ENCODE assay signal across 1 cellular context in the genomic region with DNA sequence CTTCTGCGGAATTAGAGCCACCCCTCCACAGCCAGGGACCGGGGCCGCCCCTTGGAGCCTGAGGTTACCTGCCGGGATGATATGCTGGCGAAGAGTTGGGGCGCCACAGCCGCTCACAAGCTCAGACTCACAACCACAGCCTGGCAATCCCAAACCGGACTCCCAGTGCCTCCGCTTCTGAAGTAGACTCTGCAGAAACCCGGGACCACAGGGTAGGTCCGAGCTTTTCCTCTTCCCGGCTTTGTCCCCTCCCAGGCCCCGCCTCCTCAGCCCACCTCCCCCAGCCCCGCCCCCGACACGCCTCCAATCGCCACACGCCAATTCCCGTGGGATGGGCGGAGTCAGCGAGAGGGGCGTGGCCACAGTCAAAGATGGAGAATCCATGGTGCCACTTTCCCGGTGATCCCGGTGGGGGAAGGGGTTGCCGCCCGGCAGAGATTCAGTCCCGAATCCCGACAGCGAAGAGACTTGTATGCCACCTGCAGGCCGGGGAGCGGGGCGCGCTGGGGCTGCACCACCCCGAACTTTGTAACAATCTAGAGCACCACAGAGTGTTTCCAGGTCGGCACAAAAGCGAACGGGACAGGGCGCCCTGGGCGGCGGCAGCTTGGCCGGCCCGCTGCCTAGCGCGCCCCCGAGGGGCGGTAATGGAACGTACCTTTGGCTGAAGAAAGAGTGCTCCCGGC.
TF ChIP-seq lines count a peak whose summit lies in the region.

A gene (minus strand): TSS at position 201 of the 686 bp plus-strand sequence. CDS start 3,520 bp downstream, outside the sequence.

TF ChIP-seq in GM12878, 131 proteins besides CTCF, POLR2A, EP300 and RAD21 (continued from another document and continues in another):
- TF ChIP-seq SRF (IDR thresholded peaks at IDR 0.05; ENCODE audit: low read depth in 2 of 2, low read length in 2 of 2) (0 out of 4 replicates have a peak, but pooled peaks of 1 of the 2 experiments have one; percentile 8), STAT1 (conservative IDR thresholded peaks at IDR 0.05) (no peak), NR2F1 (conservative IDR thresholded peaks at IDR 0.05) (no peak), SMC3 (IDR thresholded peaks at IDR 0.05; ENCODE audit: borderline replicate concordance, low read length) (peak; percentile 8; the same call in 1 of the 2 replicates), TCF3 (IDR thresholded peaks at IDR 0.05; ENCODE audit: borderline replicate concordance, insufficient read depth, low read depth, low read length) (no peak), ZSCAN29 (IDR thresholded peaks at IDR 0.05) (no peak), POLR2AphosphoS2 (IDR thresholded peaks at IDR 0.05; ENCODE audit: low read depth, low read length) (no peak), PAX8 (IDR thresholded peaks at IDR 0.05) (no peak), PML (IDR thresholded peaks at IDR 0.05; ENCODE audit: low read length) (no peak), BCL11A (IDR thresholded peaks at IDR 0.05; ENCODE audit: low read depth, low read length) (no peak), BACH1 (IDR thresholded peaks at IDR 0.05; ENCODE audit: borderline replicate concordance) (no peak), MXI1 (IDR thresholded peaks at IDR 0.05; ENCODE audit: low read depth, low read length) (peak; percentile 36; the same call in 1 of the 2 replicates), RELA (IDR thresholded peaks at IDR 0.05; ENCODE audit: borderline replicate concordance, partially characterized antibody) (peak; percentile 30), CHD1 (IDR thresholded peaks at IDR 0.05; ENCODE audit: low read depth, low read length) (no peak), HDAC6 (IDR thresholded peaks at IDR 0.05; ENCODE audit: unreplicated experiment) (no peak), IKZF2 (IDR thresholded peaks at IDR 0.05) (peak; percentile 88 to 92), LARP7 (IDR thresholded peaks at IDR 0.05) (peak; percentile 69), MEF2B (IDR thresholded peaks at IDR 0.05; ENCODE audit: partially characterized antibody, poor library complexity, severe bottlenecking) (peak; percentile 95), DPF2 (IDR thresholded peaks at IDR 0.05) (peak; percentile 46; the same call in 1 of the 2 replicates), JUNB (IDR thresholded peaks at IDR 0.05) (no peak), TAF1 (IDR thresholded peaks at IDR 0.05; ENCODE audit: borderline replicate concordance, low read depth, low read length) (peak; percentile 28; the same call in 1 of the 2 replicates), MTA2 (IDR thresholded peaks at IDR 0.05; ENCODE audit: low read depth) (no peak)
- TF ChIP-seq, protein P1, sequence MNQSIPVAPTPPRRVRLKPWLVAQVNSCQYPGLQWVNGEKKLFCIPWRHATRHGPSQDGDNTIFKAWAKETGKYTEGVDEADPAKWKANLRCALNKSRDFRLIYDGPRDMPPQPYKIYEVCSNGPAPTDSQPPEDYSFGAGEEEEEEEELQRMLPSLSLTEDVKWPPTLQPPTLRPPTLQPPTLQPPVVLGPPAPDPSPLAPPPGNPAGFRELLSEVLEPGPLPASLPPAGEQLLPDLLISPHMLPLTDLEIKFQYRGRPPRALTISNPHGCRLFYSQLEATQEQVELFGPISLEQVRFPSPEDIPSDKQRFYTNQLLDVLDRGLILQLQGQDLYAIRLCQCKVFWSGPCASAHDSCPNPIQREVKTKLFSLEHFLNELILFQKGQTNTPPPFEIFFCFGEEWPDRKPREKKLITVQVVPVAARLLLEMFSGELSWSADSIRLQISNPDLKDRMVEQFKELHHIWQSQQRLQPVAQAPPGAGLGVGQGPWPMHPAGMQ (IDR thresholded peaks at IDR 0.05; ENCODE audit: borderline replicate concordance): no peak
- TF ChIP-seq, protein P2, sequence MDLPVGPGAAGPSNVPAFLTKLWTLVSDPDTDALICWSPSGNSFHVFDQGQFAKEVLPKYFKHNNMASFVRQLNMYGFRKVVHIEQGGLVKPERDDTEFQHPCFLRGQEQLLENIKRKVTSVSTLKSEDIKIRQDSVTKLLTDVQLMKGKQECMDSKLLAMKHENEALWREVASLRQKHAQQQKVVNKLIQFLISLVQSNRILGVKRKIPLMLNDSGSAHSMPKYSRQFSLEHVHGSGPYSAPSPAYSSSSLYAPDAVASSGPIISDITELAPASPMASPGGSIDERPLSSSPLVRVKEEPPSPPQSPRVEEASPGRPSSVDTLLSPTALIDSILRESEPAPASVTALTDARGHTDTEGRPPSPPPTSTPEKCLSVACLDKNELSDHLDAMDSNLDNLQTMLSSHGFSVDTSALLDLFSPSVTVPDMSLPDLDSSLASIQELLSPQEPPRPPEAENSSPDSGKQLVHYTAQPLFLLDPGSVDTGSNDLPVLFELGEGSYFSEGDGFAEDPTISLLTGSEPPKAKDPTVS (IDR thresholded peaks at IDR 0.05; ENCODE audit: low read depth, low read length): no peak
- TF ChIP-seq, protein P3, sequence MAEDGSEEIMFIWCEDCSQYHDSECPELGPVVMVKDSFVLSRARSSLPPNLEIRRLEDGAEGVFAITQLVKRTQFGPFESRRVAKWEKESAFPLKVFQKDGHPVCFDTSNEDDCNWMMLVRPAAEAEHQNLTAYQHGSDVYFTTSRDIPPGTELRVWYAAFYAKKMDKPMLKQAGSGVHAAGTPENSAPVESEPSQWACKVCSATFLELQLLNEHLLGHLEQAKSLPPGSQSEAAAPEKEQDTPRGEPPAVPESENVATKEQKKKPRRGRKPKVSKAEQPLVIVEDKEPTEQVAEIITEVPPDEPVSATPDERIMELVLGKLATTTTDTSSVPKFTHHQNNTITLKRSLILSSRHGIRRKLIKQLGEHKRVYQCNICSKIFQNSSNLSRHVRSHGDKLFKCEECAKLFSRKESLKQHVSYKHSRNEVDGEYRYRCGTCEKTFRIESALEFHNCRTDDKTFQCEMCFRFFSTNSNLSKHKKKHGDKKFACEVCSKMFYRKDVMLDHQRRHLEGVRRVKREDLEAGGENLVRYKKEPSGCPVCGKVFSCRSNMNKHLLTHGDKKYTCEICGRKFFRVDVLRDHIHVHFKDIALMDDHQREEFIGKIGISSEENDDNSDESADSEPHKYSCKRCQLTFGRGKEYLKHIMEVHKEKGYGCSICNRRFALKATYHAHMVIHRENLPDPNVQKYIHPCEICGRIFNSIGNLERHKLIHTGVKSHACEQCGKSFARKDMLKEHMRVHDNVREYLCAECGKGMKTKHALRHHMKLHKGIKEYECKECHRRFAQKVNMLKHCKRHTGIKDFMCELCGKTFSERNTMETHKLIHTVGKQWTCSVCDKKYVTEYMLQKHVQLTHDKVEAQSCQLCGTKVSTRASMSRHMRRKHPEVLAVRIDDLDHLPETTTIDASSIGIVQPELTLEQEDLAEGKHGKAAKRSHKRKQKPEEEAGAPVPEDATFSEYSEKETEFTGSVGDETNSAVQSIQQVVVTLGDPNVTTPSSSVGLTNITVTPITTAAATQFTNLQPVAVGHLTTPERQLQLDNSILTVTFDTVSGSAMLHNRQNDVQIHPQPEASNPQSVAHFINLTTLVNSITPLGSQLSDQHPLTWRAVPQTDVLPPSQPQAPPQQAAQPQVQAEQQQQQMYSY (CRISPR knock-in tag; IDR thresholded peaks at IDR 0.05): no peak
- TF ChIP-seq, protein P4, sequence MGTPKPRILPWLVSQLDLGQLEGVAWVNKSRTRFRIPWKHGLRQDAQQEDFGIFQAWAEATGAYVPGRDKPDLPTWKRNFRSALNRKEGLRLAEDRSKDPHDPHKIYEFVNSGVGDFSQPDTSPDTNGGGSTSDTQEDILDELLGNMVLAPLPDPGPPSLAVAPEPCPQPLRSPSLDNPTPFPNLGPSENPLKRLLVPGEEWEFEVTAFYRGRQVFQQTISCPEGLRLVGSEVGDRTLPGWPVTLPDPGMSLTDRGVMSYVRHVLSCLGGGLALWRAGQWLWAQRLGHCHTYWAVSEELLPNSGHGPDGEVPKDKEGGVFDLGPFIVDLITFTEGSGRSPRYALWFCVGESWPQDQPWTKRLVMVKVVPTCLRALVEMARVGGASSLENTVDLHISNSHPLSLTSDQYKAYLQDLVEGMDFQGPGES (IDR thresholded peaks at IDR 0.05): no peak
- TF ChIP-seq, protein P5, sequence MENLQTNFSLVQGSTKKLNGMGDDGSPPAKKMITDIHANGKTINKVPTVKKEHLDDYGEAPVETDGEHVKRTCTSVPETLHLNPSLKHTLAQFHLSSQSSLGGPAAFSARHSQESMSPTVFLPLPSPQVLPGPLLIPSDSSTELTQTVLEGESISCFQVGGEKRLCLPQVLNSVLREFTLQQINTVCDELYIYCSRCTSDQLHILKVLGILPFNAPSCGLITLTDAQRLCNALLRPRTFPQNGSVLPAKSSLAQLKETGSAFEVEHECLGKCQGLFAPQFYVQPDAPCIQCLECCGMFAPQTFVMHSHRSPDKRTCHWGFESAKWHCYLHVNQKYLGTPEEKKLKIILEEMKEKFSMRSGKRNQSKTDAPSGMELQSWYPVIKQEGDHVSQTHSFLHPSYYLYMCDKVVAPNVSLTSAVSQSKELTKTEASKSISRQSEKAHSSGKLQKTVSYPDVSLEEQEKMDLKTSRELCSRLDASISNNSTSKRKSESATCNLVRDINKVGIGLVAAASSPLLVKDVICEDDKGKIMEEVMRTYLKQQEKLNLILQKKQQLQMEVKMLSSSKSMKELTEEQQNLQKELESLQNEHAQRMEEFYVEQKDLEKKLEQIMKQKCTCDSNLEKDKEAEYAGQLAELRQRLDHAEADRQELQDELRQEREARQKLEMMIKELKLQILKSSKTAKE (IDR thresholded peaks at IDR 0.05; ENCODE audit: low read depth, poor library complexity, severe bottlenecking): no peak
- TF ChIP-seq, protein P6, sequence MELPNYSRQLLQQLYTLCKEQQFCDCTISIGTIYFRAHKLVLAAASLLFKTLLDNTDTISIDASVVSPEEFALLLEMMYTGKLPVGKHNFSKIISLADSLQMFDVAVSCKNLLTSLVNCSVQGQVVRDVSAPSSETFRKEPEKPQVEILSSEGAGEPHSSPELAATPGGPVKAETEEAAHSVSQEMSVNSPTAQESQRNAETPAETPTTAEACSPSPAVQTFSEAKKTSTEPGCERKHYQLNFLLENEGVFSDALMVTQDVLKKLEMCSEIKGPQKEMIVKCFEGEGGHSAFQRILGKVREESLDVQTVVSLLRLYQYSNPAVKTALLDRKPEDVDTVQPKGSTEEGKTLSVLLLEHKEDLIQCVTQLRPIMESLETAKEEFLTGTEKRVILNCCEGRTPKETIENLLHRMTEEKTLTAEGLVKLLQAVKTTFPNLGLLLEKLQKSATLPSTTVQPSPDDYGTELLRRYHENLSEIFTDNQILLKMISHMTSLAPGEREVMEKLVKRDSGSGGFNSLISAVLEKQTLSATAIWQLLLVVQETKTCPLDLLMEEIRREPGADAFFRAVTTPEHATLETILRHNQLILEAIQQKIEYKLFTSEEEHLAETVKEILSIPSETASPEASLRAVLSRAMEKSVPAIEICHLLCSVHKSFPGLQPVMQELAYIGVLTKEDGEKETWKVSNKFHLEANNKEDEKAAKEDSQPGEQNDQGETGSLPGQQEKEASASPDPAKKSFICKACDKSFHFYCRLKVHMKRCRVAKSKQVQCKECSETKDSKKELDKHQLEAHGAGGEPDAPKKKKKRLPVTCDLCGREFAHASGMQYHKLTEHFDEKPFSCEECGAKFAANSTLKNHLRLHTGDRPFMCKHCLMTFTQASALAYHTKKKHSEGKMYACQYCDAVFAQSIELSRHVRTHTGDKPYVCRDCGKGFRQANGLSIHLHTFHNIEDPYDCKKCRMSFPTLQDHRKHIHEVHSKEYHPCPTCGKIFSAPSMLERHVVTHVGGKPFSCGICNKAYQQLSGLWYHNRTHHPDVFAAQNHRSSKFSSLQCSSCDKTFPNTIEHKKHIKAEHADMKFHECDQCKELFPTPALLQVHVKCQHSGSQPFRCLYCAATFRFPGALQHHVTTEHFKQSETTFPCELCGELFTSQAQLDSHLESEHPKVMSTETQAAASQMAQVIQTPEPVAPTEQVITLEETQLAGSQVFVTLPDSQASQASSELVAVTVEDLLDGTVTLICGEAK (IDR thresholded peaks at IDR 0.05; ENCODE audit: borderline replicate concordance): no peak
- TF ChIP-seq, protein P7, sequence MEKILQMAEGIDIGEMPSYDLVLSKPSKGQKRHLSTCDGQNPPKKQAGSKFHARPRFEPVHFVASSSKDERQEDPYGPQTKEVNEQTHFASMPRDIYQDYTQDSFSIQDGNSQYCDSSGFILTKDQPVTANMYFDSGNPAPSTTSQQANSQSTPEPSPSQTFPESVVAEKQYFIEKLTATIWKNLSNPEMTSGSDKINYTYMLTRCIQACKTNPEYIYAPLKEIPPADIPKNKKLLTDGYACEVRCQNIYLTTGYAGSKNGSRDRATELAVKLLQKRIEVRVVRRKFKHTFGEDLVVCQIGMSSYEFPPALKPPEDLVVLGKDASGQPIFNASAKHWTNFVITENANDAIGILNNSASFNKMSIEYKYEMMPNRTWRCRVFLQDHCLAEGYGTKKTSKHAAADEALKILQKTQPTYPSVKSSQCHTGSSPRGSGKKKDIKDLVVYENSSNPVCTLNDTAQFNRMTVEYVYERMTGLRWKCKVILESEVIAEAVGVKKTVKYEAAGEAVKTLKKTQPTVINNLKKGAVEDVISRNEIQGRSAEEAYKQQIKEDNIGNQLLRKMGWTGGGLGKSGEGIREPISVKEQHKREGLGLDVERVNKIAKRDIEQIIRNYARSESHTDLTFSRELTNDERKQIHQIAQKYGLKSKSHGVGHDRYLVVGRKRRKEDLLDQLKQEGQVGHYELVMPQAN (conservative IDR thresholded peaks at IDR 0.05): peak; percentile 24
- TF ChIP-seq, protein P8, sequence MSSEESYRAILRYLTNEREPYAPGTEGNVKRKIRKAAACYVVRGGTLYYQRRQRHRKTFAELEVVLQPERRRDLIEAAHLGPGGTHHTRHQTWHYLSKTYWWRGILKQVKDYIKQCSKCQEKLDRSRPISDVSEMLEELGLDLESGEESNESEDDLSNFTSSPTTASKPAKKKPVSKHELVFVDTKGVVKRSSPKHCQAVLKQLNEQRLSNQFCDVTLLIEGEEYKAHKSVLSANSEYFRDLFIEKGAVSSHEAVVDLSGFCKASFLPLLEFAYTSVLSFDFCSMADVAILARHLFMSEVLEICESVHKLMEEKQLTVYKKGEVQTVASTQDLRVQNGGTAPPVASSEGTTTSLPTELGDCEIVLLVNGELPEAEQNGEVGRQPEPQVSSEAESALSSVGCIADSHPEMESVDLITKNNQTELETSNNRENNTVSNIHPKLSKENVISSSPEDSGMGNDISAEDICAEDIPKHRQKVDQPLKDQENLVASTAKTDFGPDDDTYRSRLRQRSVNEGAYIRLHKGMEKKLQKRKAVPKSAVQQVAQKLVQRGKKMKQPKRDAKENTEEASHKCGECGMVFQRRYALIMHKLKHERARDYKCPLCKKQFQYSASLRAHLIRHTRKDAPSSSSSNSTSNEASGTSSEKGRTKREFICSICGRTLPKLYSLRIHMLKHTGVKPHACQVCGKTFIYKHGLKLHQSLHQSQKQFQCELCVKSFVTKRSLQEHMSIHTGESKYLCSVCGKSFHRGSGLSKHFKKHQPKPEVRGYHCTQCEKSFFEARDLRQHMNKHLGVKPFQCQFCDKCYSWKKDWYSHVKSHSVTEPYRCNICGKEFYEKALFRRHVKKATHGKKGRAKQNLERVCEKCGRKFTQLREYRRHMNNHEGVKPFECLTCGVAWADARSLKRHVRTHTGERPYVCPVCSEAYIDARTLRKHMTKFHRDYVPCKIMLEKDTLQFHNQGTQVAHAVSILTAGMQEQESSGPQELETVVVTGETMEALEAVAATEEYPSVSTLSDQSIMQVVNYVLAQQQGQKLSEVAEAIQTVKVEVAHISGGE (CRISPR knock-in tag; IDR thresholded peaks at IDR 0.05): no peak
